Comparison of ENCODE assay signal across 9 cellular contexts in genomic region chr1:107480548-107480947, GRCh38.
DNase-seq lines count a peak whose midpoint lies in the region; ATAC-seq and TF ChIP-seq lines count a peak whose summit lies in the region.
"Had no signal": no experiment of that assay in that cellular context is flagged by ENCODE, and none has a peak within 500 bp of the region (broad histone marks: within the 10 kb centered on the region; RNA-seq: fewer than 3 reads in every experiment).

No MANE protein-coding gene starts in this region.

- TF ChIP-seq CTCF in BJ (IDR thresholded peaks at IDR 0.05; ENCODE audit: insufficient read depth, low read depth, low read length) (peak; percentile 11; the same call in 1 of the 2 replicates), Peyer's patch (IDR thresholded peaks at IDR 0.05) (no peak)

- H3K4me1 ChIP-seq in Peyer's patch: no peaks in the 10 kb centered on the region

- peaks cover 45% of the 10 kb centered on the region for H3K27me3 Mint-ChIP-seq in activated T-cell treated with anti-CD3 and anti-CD28 coated beads, Interleukin-2, amount 50 U/mL, for 24 hours

- H3K27me3 ChIP-seq in BJ (ENCODE audit: control insufficient read depth, insufficient read depth, low read length): peaks cover 3% of the 10 kb centered on the region; the same call in 1 of the 2 replicates
- H3K27me3 ChIP-seq in Peyer's patch: no peaks in the 10 kb centered on the region

- no peaks in the 10 kb centered on the region for H3K9me3 Mint-ChIP-seq in activated T-cell treated with anti-CD3 and anti-CD28 coated beads, Interleukin-2, amount 50 U/mL, for 24 hours

- H3K27ac Mint-ChIP-seq in activated T-cell treated with anti-CD3 and anti-CD28 coated beads, Interleukin-2, amount 50 U/mL, for 24 hours: no peak overlapping the region

- H3K4me3 ChIP-seq in BJ (ENCODE audit: low read depth, low read length): no peak overlapping the region
- H3K4me3 ChIP-seq in Peyer's patch: no peak overlapping the region

- no peak for TF ChIP-seq POLR2A in Peyer's patch (IDR thresholded peaks at IDR 0.05)

- H3K9me3 ChIP-seq in Peyer's patch: no peaks in the 10 kb centered on the region
- H3K9me3 ChIP-seq: neutrophil had no signal

- no peaks in the 10 kb centered on the region for H3K36me3 ChIP-seq in BJ (ENCODE audit: control insufficient read depth, insufficient read depth, low read length)
- no peaks in the 10 kb centered on the region for H3K36me3 ChIP-seq in Peyer's patch
- H3K36me3 ChIP-seq: neutrophil had no signal

- no peak for DNase-seq in BJ (ENCODE audit: low read depth)
- DNase-seq in Peyer's patch: peak in 2 of 3 donors; percentile 24 to 62
- DNase-seq in medulla oblongata (ENCODE audit: extremely low spot score): peak; percentile 41
- DNase-seq in activated naive CD4-positive, alpha-beta T cell treated with anti-CD3 and anti-CD28 coated beads, Interleukin-2, amount 50 U/mL, for 16 hours: no peak
- DNase-seq in activated CD4-positive, CD25-positive, alpha-beta regulatory T cell treated with anti-CD3 and anti-CD28 coated beads, Interleukin-2, amount 50 U/mL, for 72 hours: no peak
- no peak for DNase-seq in activated T-cell treated with anti-CD3 and anti-CD28 coated beads, Interleukin-2, amount 50 U/mL, for 24 hours

- H3K4me1 Mint-ChIP-seq in activated T-cell treated with anti-CD3 and anti-CD28 coated beads, Interleukin-2, amount 50 U/mL, for 24 hours (ENCODE audit: low read depth): peaks cover 7% of the 10 kb centered on the region

- H3K27ac ChIP-seq in Peyer's patch: no peak overlapping the region
- H3K27ac ChIP-seq: neutrophil had no signal

- POLR2A ChIA-PET in BJ (lab: Charles Lee): no interaction called here

- no peak overlapping the region for H3K4me3 Mint-ChIP-seq in activated T-cell treated with anti-CD3 and anti-CD28 coated beads, Interleukin-2, amount 50 U/mL, for 24 hours

- ATAC-seq in GM19452 (IDR thresholded peaks at IDR 0.05; ENCODE audit: unreplicated experiment) (peak; percentile 75), GM21515 (IDR thresholded peaks at IDR 0.05; ENCODE audit: unreplicated experiment) (no peak)

- CTCF ChIA-PET in BJ (lab: Yijun Ruan, JAX): no interaction called here

- no peaks in the 10 kb centered on the region for H3K36me3 Mint-ChIP-seq in activated T-cell treated with anti-CD3 and anti-CD28 coated beads, Interleukin-2, amount 50 U/mL, for 24 hours (ENCODE audit: low read depth)

Comparison
In these comparisons a context has a peak if more than half of its experiments do, and no peak if none do; other contexts are left out.
1. DNase-seq: peak in Peyer's patch (2 of 3) and medulla oblongata (single experiment); none in BJ (single experiment), activated naive CD4-positive, alpha-beta T cell treated with anti-CD3 and anti-CD28 coated beads, Interleukin-2, amount 50 U/mL, for 16 hours (single experiment), activated CD4-positive, CD25-positive, alpha-beta regulatory T cell treated with anti-CD3 and anti-CD28 coated beads, Interleukin-2, amount 50 U/mL, for 72 hours (single experiment) and activated T-cell treated with anti-CD3 and anti-CD28 coated beads, Interleukin-2, amount 50 U/mL, for 24 hours (single experiment).